Comparison of ENCODE assay signal across 13 cellular contexts in the genomic region with DNA sequence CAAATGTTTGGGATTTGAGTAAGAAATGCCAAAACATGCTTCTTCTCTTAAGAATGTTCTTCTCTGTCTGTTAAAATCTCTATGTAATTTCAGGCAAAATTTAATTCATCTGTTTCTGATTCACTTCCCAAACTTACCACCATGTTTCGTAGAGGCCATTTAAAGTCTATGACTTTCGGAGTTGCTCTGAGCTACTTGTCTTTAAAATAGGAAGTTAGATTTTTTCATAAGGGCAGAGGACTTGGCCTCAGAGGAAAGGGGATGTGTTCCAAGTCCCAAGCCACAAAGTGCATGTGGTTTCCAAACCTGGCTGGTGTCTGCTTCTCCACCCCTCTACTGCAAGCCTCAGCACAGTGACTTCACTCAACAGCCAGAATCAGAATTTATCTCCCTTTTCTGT.
A peak's percentile ranks its signal among the peaks of the same experiment; 100 is the strongest.
DNase-seq lines count a peak whose midpoint lies in the region; ATAC-seq, FAIRE-seq and TF ChIP-seq lines count a peak whose summit lies in the region.
"Had no signal": no experiment of that assay in that cellular context is flagged by ENCODE, and none has a peak within 500 bp of the region (broad histone marks: within the 10 kb centered on the region; RNA-seq: fewer than 3 reads in every experiment).

No MANE protein-coding gene starts in this region.

- ATAC-seq in heart right ventricle = peak in 6 of 8 donors; percentile 72 to 92 (median 82)

- no peak for TF ChIP-seq POLR2A in GM12891 (IDR thresholded peaks at IDR 0.05; ENCODE audit: low read depth, low read length)

- no peak for FAIRE-seq in GM12891 (lab: Jason Lieb, UNC)

- H3K27ac ChIP-seq in GM23248 (no peak overlapping the region), heart right ventricle (peak overlapping the region in 2 of 10 donors; percentile 1 to 37), subcutaneous abdominal adipose tissue (ENCODE audit: low read depth, low read length) (peak overlapping the region; percentile 32)

- peaks cover 11% of the 10 kb centered on the region for H3K4me1 ChIP-seq in GM23248 (ENCODE audit: insufficient read depth)
- H3K4me1 ChIP-seq in heart right ventricle = peaks cover 0 to 7% (median 0%) of the 10 kb centered on the region in 9 donors
- H3K4me1 ChIP-seq in subcutaneous abdominal adipose tissue (ENCODE audit: control insufficient read depth in 5 of 5, insufficient read depth in 5 of 5, low read length in 5 of 5) = peaks cover 0 to 13% (median 0%) of the 10 kb centered on the region in 5 donors
- H3K4me1 ChIP-seq: Caco-2 had no signal

- H3K36me3 ChIP-seq in GM23248 (ENCODE audit: low read depth) (no peaks in the 10 kb centered on the region), heart right ventricle (no peaks in the 10 kb centered on the region), subcutaneous abdominal adipose tissue (ENCODE audit: control insufficient read depth in 5 of 5, insufficient read depth in 5 of 5, low read length in 5 of 5) (no peaks in the 10 kb centered on the region)

- TF ChIP-seq CTCF in heart right ventricle (IDR thresholded peaks at IDR 0.05) = no peak

- H3K4me3 ChIP-seq in GM23248 (no peak overlapping the region), heart right ventricle (no peak overlapping the region), subcutaneous abdominal adipose tissue (ENCODE audit: low read depth in 1 of 5, low read length in 5 of 5) (no peak overlapping the region)

- H3K27me3 ChIP-seq in GM23248 (replicated peaks; ENCODE audit: insufficient read depth) = no peaks in the 10 kb centered on the region
- H3K27me3 ChIP-seq in heart right ventricle = peaks cover 0 to 5% (median 0%) of the 10 kb centered on the region in 7 donors
- no peaks in the 10 kb centered on the region for H3K27me3 ChIP-seq in subcutaneous abdominal adipose tissue (ENCODE audit: control insufficient read depth in 5 of 5, insufficient read depth in 4 of 5, low read length in 5 of 5)

- peak overlapping the region; percentile 10 for H3K4me2 ChIP-seq in GM23248 (ENCODE audit: unreplicated experiment)

- peaks cover 13% of the 10 kb centered on the region for H3F3A ChIP-seq in GM23248 (ENCODE audit: insufficient read depth)

- H3K9me2 ChIP-seq in GM23248 (ENCODE audit: insufficient read depth) = no peaks in the 10 kb centered on the region

- DNase-seq in GM23248 (peak; percentile 41), SKM-1 treated with dmso at 0.1 percent for 144 hours (lab: John Stamatoyannopoulos, UW; ENCODE audit: unreplicated experiment) (peak; percentile 95), heart right ventricle (peak in 1 of 2 donors; percentile 42), GM12891 (ENCODE audit: insufficient read length, low spot score) (no peak), DMS114 treated with DMSO at 0.1 percent for 48 hours (lab: John Stamatoyannopoulos, UW; ENCODE audit: unreplicated experiment) (no peak), NCI-H2029 (lab: John Stamatoyannopoulos, UW) (no peak)
- DNase-seq: activated naive CD4-positive, alpha-beta T cell treated with anti-CD3 and anti-CD28 coated beads, Interleukin-2, amount 50 U/mL, for 16 hours; Caco-2; immature natural killer cell; NCI-H1105 treated with DMSO at 0.1 percent for 48 hours; retina; SHP77 treated with DMSO at 0.1 percent for 48 hours had no signal

- 57 to 66% methylated on average over 2 of the region's 2 CpGs for WGBS in GM23248 (ENCODE audit: low coverage in 1 of 2, low lambda C conversion rate in 2 of 2, missing lambda C conversion rate in 2 of 2), 2 experiments
- 63 to 66% methylated on average over 2 of the region's 2 CpGs for WGBS in heart right ventricle, 2 donors

- H3K79me2 ChIP-seq in GM23248 (ENCODE audit: insufficient read depth) = no peaks in the 10 kb centered on the region

- intact Hi-C loops in heart right ventricle (cut with DNase I) = no loop called here

- no peak overlapping the region for H3K9ac ChIP-seq in GM23248
- no peak overlapping the region for H3K9ac ChIP-seq in subcutaneous abdominal adipose tissue (ENCODE audit: low read length in 5 of 5)

- in situ Hi-C loops in GM23248 (cut with MboI) = no loop called here

- H3K9me3 ChIP-seq in GM23248 (ENCODE audit: low read depth) = no peaks in the 10 kb centered on the region
- H3K9me3 ChIP-seq in heart right ventricle = peaks cover 0 to 7% (median 0%) of the 10 kb centered on the region in 11 donors
- peaks cover 0 to 6% (median 0%) of the 10 kb centered on the region in 5 donors for H3K9me3 ChIP-seq in subcutaneous abdominal adipose tissue (ENCODE audit: control insufficient read depth in 5 of 5, low read length in 5 of 5)
- H3K9me3 ChIP-seq: Caco-2 had no signal

- H4K20me1 ChIP-seq in GM23248 (ENCODE audit: insufficient read depth) = no peaks in the 10 kb centered on the region

- peak overlapping the region; percentile 25; the same call in 1 of the 2 replicates for H2AFZ ChIP-seq in GM23248

TF ChIP-seq in GM12891, 5 proteins besides CTCF, POLR2A, EP300 and RAD21:
- TF ChIP-seq SPI1 (IDR thresholded peaks at IDR 0.05; ENCODE audit: low read depth, low read length) (no peak), POLR2AphosphoS5 (IDR thresholded peaks at IDR 0.05; ENCODE audit: low read depth, low read length) (no peak)

Comparison
In these comparisons a context has a peak if more than half of its experiments do, and no peak if none do; other contexts are left out.
1. DNase-seq: peak in GM23248 (single experiment) and SKM-1 treated with dmso at 0.1 percent for 144 hours (single experiment); none in GM12891 (single experiment), DMS114 treated with DMSO at 0.1 percent for 48 hours (single experiment) and NCI-H2029 (single experiment).